ENCODE assay signal across 23 cellular contexts in the genomic region with DNA sequence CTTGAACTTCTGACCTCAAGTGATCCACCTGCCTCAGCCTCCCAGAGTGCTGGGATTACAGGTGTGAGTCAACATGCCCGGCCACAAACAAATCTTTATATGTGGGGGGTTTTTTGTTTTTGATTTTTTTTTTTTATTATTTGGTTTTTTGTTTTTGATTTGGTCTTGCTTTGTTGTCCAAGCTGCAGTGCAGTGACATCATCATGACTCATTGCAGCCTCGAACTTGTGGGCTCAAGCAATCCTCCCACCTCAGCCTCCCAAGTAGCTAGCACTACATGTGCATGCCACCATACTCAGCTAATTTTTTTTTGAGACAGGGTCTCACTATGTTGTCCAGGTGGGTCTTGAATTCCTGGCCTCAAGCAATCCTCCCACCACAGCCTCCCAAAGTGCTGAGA.
"Had no signal": no experiment of that assay in that cellular context is flagged by ENCODE, and none has a peak within 500 bp of the region (broad histone marks: within the 10 kb centered on the region; RNA-seq: fewer than 3 reads in every experiment).

No MANE protein-coding gene starts in this region.

- H3K4me1 ChIP-seq: breast epithelium, left ventricle myocardium inferior, spleen, testis, transverse colon had no signal

- H3K9me3 ChIP-seq: breast epithelium, left ventricle myocardium inferior, mucosa of descending colon, spleen, testis, transverse colon had no signal

- FAIRE-seq: frontal cortex had no signal

- ATAC-seq: activated T-cell treated with anti-CD3 and anti-CD28 coated beads, Interleukin-2, amount 50 U/mL, for 4 hours; activated T-helper 17 cell treated with anti-CD3 and anti-CD28 coated beads, Interleukin-2, amount 50 U/mL, for 72 hours; esophagus mucosa; mucosa of descending colon; natural killer cell treated with Interleukin-12 subunit alpha and Interleukin-12 subunit beta and Interleukin-15 and Interleukin-18, amount 100 ng/mL, for 72 hours; right cardiac atrium had no signal

- H3K27ac ChIP-seq: breast epithelium, left ventricle myocardium inferior, spleen, testis, transverse colon had no signal

- DNase-seq: activated B cell treated with CpG ODN at 0.5 μM for 24 hours; activated CD4-positive, alpha-beta T cell treated with anti-CD3 and anti-CD28 coated beads, Interleukin-2, amount 50 U/mL, for 4 hours; activated gamma-delta T cell treated with Interleukin-2 at 50 U/mL for 16 hours; activated naive CD4-positive, alpha-beta T cell treated with anti-CD3 and anti-CD28 coated beads, Interleukin-2, amount 50 U/mL, for 16 hours; activated T-cell treated with anti-CD3 and anti-CD28 coated beads, Interleukin-2, amount 50 U/mL, for 4 hours; central memory CD4-positive, alpha-beta T cell; islet precursor cell; left ventricle myocardium inferior; mesendoderm; mucosa of descending colon; right cardiac atrium; spleen; stimulated activated CD4-positive, alpha-beta T cell treated with anti-CD3 and anti-CD28 coated beads, Interleukin-2, amount 100 ng/mL, for 48 hours; stimulated activated naive CD4-positive, alpha-beta T cell treated with Interleukin-2 at 50 U/mL for 16 hours; T-helper 9 cell; testis; transverse colon had no signal

- H3K27me3 ChIP-seq: breast epithelium, spleen, testis, transverse colon had no signal

- H3K4me3 ChIP-seq: breast epithelium, left ventricle myocardium inferior, lung, mucosa of descending colon, spleen, testis, transverse colon had no signal
